10 cellular contexts compared by ENCODE assay signal in genomic region chr19:47430041-47430802, GRCh38. TPM values are rescaled to one million over a fixed set of nuclear protein-coding genes. Genes with fewer than 3 reads are reported as not detected.
A peak's percentile ranks its signal among the peaks of the same experiment; 100 is the strongest.
DNase-seq lines count a peak whose midpoint lies in the region; ATAC-seq, FAIRE-seq and TF ChIP-seq lines count a peak whose summit lies in the region.
"Had no signal": no experiment of that assay in that cellular context is flagged by ENCODE, and none has a peak within 500 bp of the region (broad histone marks: within the 10 kb centered on the region; RNA-seq: fewer than 3 reads in every experiment).

No MANE protein-coding gene starts in this region.

- peak; percentile 67 for DNase-seq in activated CD8-positive, alpha-beta memory T cell treated with anti-CD3 and anti-CD28 coated beads, Interleukin-2, amount 10 ng/mL, durations not matched to agents 7 days and 5 days
- DNase-seq in activated CD8-positive, alpha-beta memory T cell treated with anti-CD3 and anti-CD28 coated beads for 24 hours: no peak
- DNase-seq in adrenal gland (peak; percentile 33 to 65 (median 55)), kidney (peak; percentile 78), testis (peak; percentile 56), urothelium cell line (ENCODE audit: low spot score) (no peak), D721Med (ENCODE audit: insufficient read length, low spot score) (no peak)
- DNase-seq: DMS 273 treated with DMSO at 0.1 percent for 48 hours had no signal

- H3K27me3 ChIP-seq in adrenal gland (peaks cover 49% of the 10 kb centered on the region), testis (no peaks in the 10 kb centered on the region)

- H3K27ac ChIP-seq in adrenal gland: no peak overlapping the region
- no peak overlapping the region for H3K27ac ChIP-seq in kidney (ENCODE audit: low read depth in 2 of 2, low read length in 2 of 2)
- no peak overlapping the region for H3K27ac ChIP-seq in testis
- H3K27ac ChIP-seq: neutrophil had no signal

- no peak for FAIRE-seq in kidney (lab: Jason Lieb, UNC)
- FAIRE-seq in urothelium cell line (lab: Jason Lieb, UNC): no peak
- no peak for FAIRE-seq in D721Med (lab: Jason Lieb, UNC)

- H3K36me3 ChIP-seq in adrenal gland (replicated peaks in 1 of 2) (no peaks in the 10 kb centered on the region), kidney (ENCODE audit: control insufficient read depth in 1 of 2, insufficient read depth in 2 of 2, low read length in 2 of 2) (no peaks in the 10 kb centered on the region), testis (ENCODE audit: low read depth, missing control alignments) (no peaks in the 10 kb centered on the region)
- H3K36me3 ChIP-seq: neutrophil had no signal

- ATAC-seq in activated CD8-positive, alpha-beta memory T cell treated with anti-CD3 and anti-CD28 coated beads, Interleukin-2, amount 10 ng/mL, durations not matched to agents 7 days and 5 days: peak; percentile 42
- no peak for ATAC-seq in HG03457 (IDR thresholded peaks at IDR 0.05; ENCODE audit: unreplicated experiment)

- H3K4me3 Mint-ChIP-seq in activated CD8-positive, alpha-beta memory T cell treated with anti-CD3 and anti-CD28 coated beads, Interleukin-2, amount 10 ng/mL, durations not matched to agents 7 days and 5 days: peak overlapping the region; percentile 53

- H3K4me1 ChIP-seq in adrenal gland (replicated peaks in 1 of 2): peaks cover 7 to 10% of the 10 kb centered on the region in 2 donors
- H3K4me1 ChIP-seq in kidney (ENCODE audit: control insufficient read depth in 1 of 2, insufficient read depth in 1 of 2, low read depth in 1 of 2, low read length in 2 of 2): peaks cover 0 to 6% of the 10 kb centered on the region in 2 donors
- peaks cover 10% of the 10 kb centered on the region for H3K4me1 ChIP-seq in testis

- 5 to 22% (median 7%) methylated on average over 21 to 69 of the region's 69 CpGs for WGBS in adrenal gland, 4 donors
- WGBS in testis, 2 donors: 4 to 19% methylated on average over 8 to 68 of the region's 69 CpGs

- intact Hi-C loops in adrenal gland (cut with DNase I): loop anchor here in 1 of 2 donors (10.0 kb wide), 1 partner anchor 155 kb away; no protein-coding TSS in a partner anchor
- intact Hi-C loops in kidney (cut with DNase I): no loop called here
- intact Hi-C loops in testis (cut with DNase I; ENCODE audit: low total_unique reads): loop anchor here (10.0 kb wide), 1 partner anchor 85 kb away; the partner anchor contains the start of gene NAPA

- H3K9ac ChIP-seq in kidney (ENCODE audit: low read length in 2 of 2): no peak overlapping the region

- CTCF ChIA-PET in activated CD8-positive, alpha-beta memory T cell treated with anti-CD3 and anti-CD28 coated beads, Interleukin-2, amount 10 ng/mL, durations not matched to agents 7 days and 5 days (lab: Charles Lee): interaction anchor here (0.9 to 16.9 kb wide), 8 partner anchors 9 to 274 kb away, joined by 3 to 408 read pairs (median 4); partner anchors contain the start of genes EHD2 and KPTN

- H3K9me3 Mint-ChIP-seq in activated CD8-positive, alpha-beta memory T cell treated with anti-CD3 and anti-CD28 coated beads, Interleukin-2, amount 10 ng/mL, durations not matched to agents 7 days and 5 days (ENCODE audit: low read depth): no peaks in the 10 kb centered on the region

- peak overlapping the region; percentile 24 for H3K27ac Mint-ChIP-seq in activated CD8-positive, alpha-beta memory T cell treated with anti-CD3 and anti-CD28 coated beads, Interleukin-2, amount 10 ng/mL, durations not matched to agents 7 days and 5 days

- H3K36me3 Mint-ChIP-seq in activated CD8-positive, alpha-beta memory T cell treated with anti-CD3 and anti-CD28 coated beads, Interleukin-2, amount 10 ng/mL, durations not matched to agents 7 days and 5 days: no peaks in the 10 kb centered on the region

- peak; percentile 21 to 54 (median 38) for TF ChIP-seq CTCF in adrenal gland (IDR thresholded peaks at IDR 0.05)
- TF ChIP-seq CTCF in kidney (IDR thresholded peaks at IDR 0.05; ENCODE audit: borderline replicate concordance, extremely low read depth, insufficient read depth): peak; percentile 11
- peak in 2 of 3 experiments; percentile 24 to 44 for TF ChIP-seq CTCF in testis (IDR thresholded peaks at IDR 0.05)
- TF ChIP-seq CTCF in D721Med (IDR thresholded peaks at IDR 0.05; ENCODE audit: insufficient read depth, missing control alignments): no peak

- peaks cover 41% of the 10 kb centered on the region for H3K27me3 Mint-ChIP-seq in activated CD8-positive, alpha-beta memory T cell treated with anti-CD3 and anti-CD28 coated beads, Interleukin-2, amount 10 ng/mL, durations not matched to agents 7 days and 5 days

- peaks cover 51% of the 10 kb centered on the region for H3K4me1 Mint-ChIP-seq in activated CD8-positive, alpha-beta memory T cell treated with anti-CD3 and anti-CD28 coated beads, Interleukin-2, amount 10 ng/mL, durations not matched to agents 7 days and 5 days

- TF ChIP-seq POLR2A in adrenal gland (IDR thresholded peaks at IDR 0.05) (no peak), testis (IDR thresholded peaks at IDR 0.05) (no peak)

- H3K9me3 ChIP-seq in adrenal gland (replicated peaks in 1 of 3): no peaks in the 10 kb centered on the region
- no peaks in the 10 kb centered on the region for H3K9me3 ChIP-seq in kidney (ENCODE audit: control insufficient read depth in 1 of 2, low read length in 2 of 2)
- no peaks in the 10 kb centered on the region for H3K9me3 ChIP-seq in testis
- H3K9me3 ChIP-seq: neutrophil had no signal

- H3K4me3 ChIP-seq in adrenal gland (no peak overlapping the region), kidney (ENCODE audit: low read length in 2 of 2) (no peak overlapping the region), testis (peak overlapping the region; percentile 11 to 17)

RNA-seq across cellular contexts. Expression of gene MEIS3, which starts 10.9 kb away (rescaled TPM):
- total RNA-seq in activated CD8-positive, alpha-beta memory T cell treated with anti-CD3 and anti-CD28 coated beads, Interleukin-2, amount 10 ng/mL, durations not matched to agents 7 days and 5 days: not detected
- total RNA-seq in adrenal gland (1 to 10 TPM; 2.4 to 9.4 (median 4.2) TPM), kidney (7.6 TPM), testis (10 to 100 TPM; 12.5 to 21.3 TPM)
- polyA plus RNA-seq in adrenal gland (10 to 100 TPM in 1 of 3 donors, 1 to 10 TPM in 2; 2.1 to 15.5 (median 8.9) TPM), kidney (ENCODE audit: insufficient read depth, low read depth, low replicate concordance) (3.8 TPM), testis (ENCODE audit: insufficient read depth, low read depth, low replicate concordance) (17.4 TPM)

RNA-seq across cellular contexts. Expression of gene SLC8A2, which starts 41.5 kb away (rescaled TPM):
- under 1 TPM; 0.14 to 0.32 TPM for total RNA-seq in activated CD8-positive, alpha-beta memory T cell treated with anti-CD3 and anti-CD28 coated beads, Interleukin-2, amount 10 ng/mL, durations not matched to agents 7 days and 5 days
- 1 to 10 TPM in 4 of 8 donors, under 1 TPM in 1, not detected in 3; 0.36 to 6.1 (median 4.2) TPM for total RNA-seq in adrenal gland
- polyA plus RNA-seq in adrenal gland: 1 to 10 TPM in 2 of 3 donors, under 1 TPM in 1; 0.74 to 3.1 (median 3.0) TPM
- 0.94 TPM for total RNA-seq in kidney
- not detected for polyA plus RNA-seq in kidney (ENCODE audit: insufficient read depth, low read depth, low replicate concordance)
- 10 to 100 TPM in 1 of 2 donors, 1 to 10 TPM in 1; 5.0 to 12.9 TPM for total RNA-seq in testis
- polyA plus RNA-seq in testis (ENCODE audit: insufficient read depth, low read depth, low replicate concordance): 4.2 TPM

RNA-seq across cellular contexts. Expression of gene KPTN, which starts 53.8 kb away (rescaled TPM):
- total RNA-seq in activated CD8-positive, alpha-beta memory T cell treated with anti-CD3 and anti-CD28 coated beads, Interleukin-2, amount 10 ng/mL, durations not matched to agents 7 days and 5 days: 10 to 100 TPM; 11.0 to 13.3 TPM
- 10 to 100 TPM in 4 of 8 donors, 1 to 10 TPM in 4; 2.9 to 25.6 (median 9.9) TPM for total RNA-seq in adrenal gland
- 100 to 1,000 TPM in 1 of 3 donors, 10 to 100 TPM in 1, 1 to 10 TPM in 1; 7.3 to 121 (median 37.5) TPM for polyA plus RNA-seq in adrenal gland
- total RNA-seq in kidney: 7.4 TPM
- 25.5 TPM for polyA plus RNA-seq in kidney (ENCODE audit: insufficient read depth, low read depth, low replicate concordance)
- 10 to 100 TPM; 12.9 to 30.0 TPM for total RNA-seq in testis
- polyA plus RNA-seq in testis (ENCODE audit: insufficient read depth, low read depth, low replicate concordance): 13.5 TPM

Comparison
In these comparisons a context has a peak if more than half of its experiments do, and no peak if none do; other contexts are left out.
1. DNase-seq: peak in activated CD8-positive, alpha-beta memory T cell treated with anti-CD3 and anti-CD28 coated beads, Interleukin-2, amount 10 ng/mL, durations not matched to agents 7 days and 5 days (single experiment), adrenal gland (7 of 7), kidney (single experiment) and testis (single experiment); none in activated CD8-positive, alpha-beta memory T cell treated with anti-CD3 and anti-CD28 coated beads for 24 hours (single experiment), urothelium cell line (single experiment) and D721Med (single experiment).
2. H3K4me3 ChIP-seq: peak in testis (2 of 2); none in adrenal gland (0 of 4) and kidney (0 of 2).